ENCODE assay signal across 8 cellular contexts in genomic region chr5:112419596-112420110, GRCh38. TPM values are rescaled to one million over a fixed set of nuclear protein-coding genes. Genes with fewer than 3 reads are reported as not detected.
DNase-seq lines count a peak whose midpoint lies in the region; ATAC-seq and TF ChIP-seq lines count a peak whose summit lies in the region.

No MANE protein-coding gene starts in this region.

- H3K4me3 ChIP-seq in HEK293 (ENCODE audit: low read depth, low read length) (peak overlapping the region; percentile 66), right cardiac atrium (ENCODE audit: low read length) (peak overlapping the region; percentile 85)

- no peaks in the 10 kb centered on the region for H3K27me3 ChIP-seq in right cardiac atrium (ENCODE audit: control insufficient read depth, insufficient read depth)

- no peak for TF ChIP-seq CTCF in HEK293 (tag by site-specific recombination; IDR thresholded peaks at IDR 0.05)

- CTCF ChIA-PET in activated naive CD4-positive, alpha-beta T cell treated with anti-CD3 and anti-CD28 coated beads, Interleukin-2, amount 10 ng/mL, durations not matched to agents 7 days and 5 days (lab: Charles Lee), result interaction anchor here (1.0 to 1.4 kb wide), 3 partner anchors 136 to 244 kb away, joined by 3 to 4 read pairs (median 3); no protein-coding TSS in a partner anchor
- CTCF ChIA-PET in HEK293 (lab: Yijun Ruan, JAX), result interaction anchor here (0.6 to 6.6 kb wide), 28 partner anchors 10 to 262 kb away, joined by 3 to 116 read pairs (median 4); no protein-coding TSS in a partner anchor

- peak overlapping the region; percentile 59; the same call in 1 of the 2 replicates for H3K27ac ChIP-seq in HEK293 (ENCODE audit: extremely low read depth, low read depth, low read length)
- peak overlapping the region; percentile 79 for H3K27ac ChIP-seq in adipose tissue (ENCODE audit: low read depth, low read length)
- peak overlapping the region; percentile 93 for H3K27ac ChIP-seq in right cardiac atrium (ENCODE audit: low read length)

- no peaks in the 10 kb centered on the region for H3K9me3 ChIP-seq in HEK293 (ENCODE audit: control insufficient read depth, insufficient read depth, low read depth, low read length)
- no peaks in the 10 kb centered on the region for H3K9me3 ChIP-seq in right cardiac atrium (ENCODE audit: control insufficient read depth, low read length)

- H3K4me1 ChIP-seq in HEK293 (ENCODE audit: control insufficient read depth, insufficient read depth, low read length), result no peaks in the 10 kb centered on the region
- H3K4me1 ChIP-seq in right cardiac atrium (ENCODE audit: control insufficient read depth, insufficient read depth, low read length), result no peaks in the 10 kb centered on the region

- intact Hi-C loops in right cardiac atrium (cut with DNase I), result loop anchor here (2.0 to 10.0 kb wide), 7 partner anchors 75 to 245 kb away; no protein-coding TSS in a partner anchor

- H3K4me3 Mint-ChIP-seq in activated naive CD4-positive, alpha-beta T cell treated with anti-CD3 and anti-CD28 coated beads, Interleukin-2, amount 10 ng/mL, durations not matched to agents 7 days and 5 days, result peak overlapping the region; percentile 56

- no peaks in the 10 kb centered on the region for H3K9me3 Mint-ChIP-seq in activated naive CD4-positive, alpha-beta T cell treated with anti-CD3 and anti-CD28 coated beads, Interleukin-2, amount 10 ng/mL, durations not matched to agents 7 days and 5 days

- no peaks in the 10 kb centered on the region for H3K36me3 ChIP-seq in HEK293 (ENCODE audit: control insufficient read depth in 2 of 2, insufficient read depth in 1 of 2, low read length in 2 of 2)

- POLR2A ChIA-PET in HEK293 (lab: Yijun Ruan, JAX), result interaction anchor here (0.6 to 3.5 kb wide), 2 partner anchors 27 to 259 kb away, joined by 3 to 23 read pairs; no protein-coding TSS in a partner anchor

- no peak for DNase-seq in activated naive CD4-positive, alpha-beta T cell treated with anti-CD3 and anti-CD28 coated beads, Interleukin-2, amount 10 ng/mL, durations not matched to agents 7 days and 5 days
- DNase-seq in activated naive CD4-positive, alpha-beta T cell treated with anti-CD3 and anti-CD28 coated beads, Interleukin-2, amount 50 U/mL, for 16 hours, result no peak
- DNase-seq in LoVo (ENCODE audit: low spot score), result peak; percentile 65
- peak; percentile 77 to 90 (median 89) for DNase-seq in right cardiac atrium
- DNase-seq in renal cortical epithelial cell (ENCODE audit: low read depth), result peak; percentile 46
- DNase-seq in superior temporal gyrus (ENCODE audit: extremely low spot score), result no peak

- 1% methylated on average over 56 to 57 of the region's 57 CpGs for WGBS in adipose tissue, 3 donors
- under 1% methylated on average over 57 of the region's 57 CpGs for WGBS in right cardiac atrium

- H3K4me1 Mint-ChIP-seq in activated naive CD4-positive, alpha-beta T cell treated with anti-CD3 and anti-CD28 coated beads, Interleukin-2, amount 10 ng/mL, durations not matched to agents 7 days and 5 days, result peaks cover 13% of the 10 kb centered on the region

- no peak overlapping the region for H3K27ac Mint-ChIP-seq in activated naive CD4-positive, alpha-beta T cell treated with anti-CD3 and anti-CD28 coated beads, Interleukin-2, amount 10 ng/mL, durations not matched to agents 7 days and 5 days

- no peaks in the 10 kb centered on the region for H3K36me3 Mint-ChIP-seq in activated naive CD4-positive, alpha-beta T cell treated with anti-CD3 and anti-CD28 coated beads, Interleukin-2, amount 10 ng/mL, durations not matched to agents 7 days and 5 days

- peaks cover 57% of the 10 kb centered on the region for H3K27me3 Mint-ChIP-seq in activated naive CD4-positive, alpha-beta T cell treated with anti-CD3 and anti-CD28 coated beads, Interleukin-2, amount 10 ng/mL, durations not matched to agents 7 days and 5 days

- peak; percentile 87 to 88 for ATAC-seq in right cardiac atrium

TF ChIP-seq in HEK293, 187 proteins besides CTCF, POLR2A, EP300 and RAD21 (continues in another document):
- TF ChIP-seq ZNF600 (tag by site-specific recombination; IDR thresholded peaks at IDR 0.05) (peak; percentile 16), ZNF76 (tag by site-specific recombination; IDR thresholded peaks at IDR 0.05; ENCODE audit: borderline replicate concordance, low read depth) (peak; percentile 78), ZNF501 (tag by site-specific recombination; IDR thresholded peaks at IDR 0.05) (peak; percentile 32), KLF17 (tag by site-specific recombination; IDR thresholded peaks at IDR 0.05) (peak; percentile 34; the same call in 1 of the 2 replicates), ZNF223 (tag by site-specific recombination; IDR thresholded peaks at IDR 0.05) (no peak), ZNF311 (tag by site-specific recombination; IDR thresholded peaks at IDR 0.05; ENCODE audit: borderline replicate concordance) (no peak), ZNF777 (tag by site-specific recombination; IDR thresholded peaks at IDR 0.05; ENCODE audit: borderline replicate concordance) (peak; percentile 94), ZBTB17 (tag by site-specific recombination; IDR thresholded peaks at IDR 0.05) (0 out of 2 replicates have a peak, but pooled peaks have one; percentile 2), ZNF529 (tag by site-specific recombination; IDR thresholded peaks at IDR 0.05; ENCODE audit: insufficient replicate concordance) (no peak), ZNF549 (tag by site-specific recombination; IDR thresholded peaks at IDR 0.05) (no peak), ZNF138 (tag by site-specific recombination; IDR thresholded peaks at IDR 0.05; ENCODE audit: borderline replicate concordance) (no peak), BCL11B (tag by site-specific recombination; IDR thresholded peaks at IDR 0.05; ENCODE audit: low read depth) (0 out of 2 replicates have a peak, but pooled peaks have one; percentile 39), ZXDB (tag by site-specific recombination; IDR thresholded peaks at IDR 0.05) (0 out of 2 replicates have a peak, but pooled peaks have one; percentile 5), SCRT1 (tag by site-specific recombination; IDR thresholded peaks at IDR 0.05; ENCODE audit: borderline replicate concordance) (no peak), ZNF394 (tag by site-specific recombination; IDR thresholded peaks at IDR 0.05; ENCODE audit: borderline replicate concordance) (no peak; the same call in 1 of the 2 replicates), KLF8 (tag by site-specific recombination; IDR thresholded peaks at IDR 0.05) (peak; percentile 78; the same call in 1 of the 2 replicates), ZBTB48 (tag by site-specific recombination; IDR thresholded peaks at IDR 0.05) (no peak), KLF1 (tag by site-specific recombination; IDR thresholded peaks at IDR 0.05) (peak; percentile 95)
- TF ChIP-seq, protein P1, sequence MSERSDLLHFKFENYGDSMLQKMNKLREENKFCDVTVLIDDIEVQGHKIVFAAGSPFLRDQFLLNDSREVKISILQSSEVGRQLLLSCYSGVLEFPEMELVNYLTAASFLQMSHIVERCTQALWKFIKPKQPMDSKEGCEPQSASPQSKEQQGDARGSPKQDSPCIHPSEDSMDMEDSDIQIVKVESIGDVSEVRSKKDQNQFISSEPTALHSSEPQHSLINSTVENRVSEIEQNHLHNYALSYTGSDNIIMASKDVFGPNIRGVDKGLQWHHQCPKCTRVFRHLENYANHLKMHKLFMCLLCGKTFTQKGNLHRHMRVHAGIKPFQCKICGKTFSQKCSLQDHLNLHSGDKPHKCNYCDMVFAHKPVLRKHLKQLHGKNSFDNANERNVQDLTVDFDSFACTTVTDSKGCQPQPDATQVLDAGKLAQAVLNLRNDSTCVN (tag by site-specific recombination; optimal IDR thresholded peaks at IDR 0.05), result peak; percentile 82
- TF ChIP-seq, protein P2, sequence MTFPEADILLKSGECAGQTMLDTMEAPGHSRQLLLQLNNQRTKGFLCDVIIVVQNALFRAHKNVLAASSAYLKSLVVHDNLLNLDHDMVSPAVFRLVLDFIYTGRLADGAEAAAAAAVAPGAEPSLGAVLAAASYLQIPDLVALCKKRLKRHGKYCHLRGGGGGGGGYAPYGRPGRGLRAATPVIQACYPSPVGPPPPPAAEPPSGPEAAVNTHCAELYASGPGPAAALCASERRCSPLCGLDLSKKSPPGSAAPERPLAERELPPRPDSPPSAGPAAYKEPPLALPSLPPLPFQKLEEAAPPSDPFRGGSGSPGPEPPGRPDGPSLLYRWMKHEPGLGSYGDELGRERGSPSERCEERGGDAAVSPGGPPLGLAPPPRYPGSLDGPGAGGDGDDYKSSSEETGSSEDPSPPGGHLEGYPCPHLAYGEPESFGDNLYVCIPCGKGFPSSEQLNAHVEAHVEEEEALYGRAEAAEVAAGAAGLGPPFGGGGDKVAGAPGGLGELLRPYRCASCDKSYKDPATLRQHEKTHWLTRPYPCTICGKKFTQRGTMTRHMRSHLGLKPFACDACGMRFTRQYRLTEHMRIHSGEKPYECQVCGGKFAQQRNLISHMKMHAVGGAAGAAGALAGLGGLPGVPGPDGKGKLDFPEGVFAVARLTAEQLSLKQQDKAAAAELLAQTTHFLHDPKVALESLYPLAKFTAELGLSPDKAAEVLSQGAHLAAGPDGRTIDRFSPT (tag by site-specific recombination; IDR thresholded peaks at IDR 0.05), result no peak

RNA-seq across cellular contexts. Expression of gene EPB41L4A, which starts 0.6 kb away (rescaled TPM):
- polyA plus RNA-seq in adipose tissue (1 to 10 TPM; 2.9 to 9.0 (median 6.1) TPM), right cardiac atrium (9.2 TPM)
- total RNA-seq in right cardiac atrium (10 to 100 TPM; 24.9 to 43.7 (median 27.3) TPM), renal cortical epithelial cell (18.1 and 26.1 TPM in 2 replicates)

Comparison
In these comparisons a context has a peak if more than half of its experiments do, and no peak if none do; other contexts are left out.
1. DNase-seq: peak in LoVo (single experiment), right cardiac atrium (3 of 3) and renal cortical epithelial cell (single experiment); none in activated naive CD4-positive, alpha-beta T cell treated with anti-CD3 and anti-CD28 coated beads, Interleukin-2, amount 10 ng/mL, durations not matched to agents 7 days and 5 days (single experiment), activated naive CD4-positive, alpha-beta T cell treated with anti-CD3 and anti-CD28 coated beads, Interleukin-2, amount 50 U/mL, for 16 hours (single experiment) and superior temporal gyrus (single experiment).
2. Peak in every context shown above with its lines, with median percentiles within 50 percentile points of each other: H3K27ac ChIP-seq.